In the genomic region with DNA sequence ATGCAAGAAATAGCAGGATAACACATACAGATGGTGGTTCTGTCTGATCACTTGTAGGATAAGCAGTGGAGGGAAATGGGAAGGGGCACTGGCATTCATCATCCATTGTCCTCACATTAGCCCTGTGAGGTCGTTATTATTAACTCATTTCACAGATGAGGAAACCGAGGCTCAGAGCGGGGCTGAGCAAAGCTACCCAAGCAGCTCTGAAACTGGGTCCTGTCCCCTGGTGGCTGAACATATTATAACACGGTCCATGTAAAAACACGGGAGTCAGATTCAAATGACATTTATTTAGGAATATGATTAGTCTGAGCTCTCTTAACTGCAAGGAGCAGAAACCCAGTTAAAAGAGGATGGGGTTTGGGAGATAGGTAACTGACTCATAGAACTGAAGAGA, we compare ENCODE assay signal across 9 cellular contexts. TPM values are rescaled to one million over a fixed set of nuclear protein-coding genes. Genes with fewer than 3 reads are reported as not detected.
DNase-seq lines count a peak whose midpoint lies in the region; ATAC-seq and TF ChIP-seq lines count a peak whose summit lies in the region.
"Had no signal": no experiment of that assay in that cellular context is flagged by ENCODE, and none has a peak within 500 bp of the region (broad histone marks: within the 10 kb centered on the region; RNA-seq: fewer than 3 reads in every experiment).

No MANE protein-coding gene starts in this region.

- no peak for ATAC-seq in gastroesophageal sphincter
- ATAC-seq in GM19035 (IDR thresholded peaks at IDR 0.05; ENCODE audit: unreplicated experiment) = no peak
- ATAC-seq: mucosa of descending colon had no signal

- no peak for DNase-seq in AG09309 (ENCODE audit: low read depth)
- no peak for DNase-seq in GM12864 (ENCODE audit: low read depth)
- DNase-seq in RKO (ENCODE audit: low spot score) = peak; percentile 22
- DNase-seq in kidney epithelial cell (ENCODE audit: low read depth) = no peak
- no peak for DNase-seq in testis
- DNase-seq in colonic mucosa = no peak
- DNase-seq: mucosa of descending colon had no signal

- WGBS in testis, 2 donors = 88 to 94% methylated on average over 5 of the region's 5 CpGs
- 81 to 82% methylated on average over 5 of the region's 5 CpGs for WGBS in gastroesophageal sphincter (ENCODE audit: low coverage in 1 of 2), 2 donors

- no peaks in the 10 kb centered on the region for H3K36me3 ChIP-seq in kidney epithelial cell (ENCODE audit: control insufficient read depth, insufficient read depth, low read length)
- no peaks in the 10 kb centered on the region for H3K36me3 ChIP-seq in testis (ENCODE audit: low read depth, missing control alignments)
- H3K36me3 ChIP-seq in gastroesophageal sphincter = no peaks in the 10 kb centered on the region
- H3K36me3 ChIP-seq in colonic mucosa = no peaks in the 10 kb centered on the region

- no peak for TF ChIP-seq POLR2A in testis (IDR thresholded peaks at IDR 0.05)
- no peak for TF ChIP-seq POLR2A in gastroesophageal sphincter (IDR thresholded peaks at IDR 0.05)

- no peak for TF ChIP-seq EP300 in gastroesophageal sphincter (IDR thresholded peaks at IDR 0.05)

- H3K4me1 ChIP-seq in testis = no peaks in the 10 kb centered on the region
- no peaks in the 10 kb centered on the region for H3K4me1 ChIP-seq in gastroesophageal sphincter
- H3K4me1 ChIP-seq in colonic mucosa = no peaks in the 10 kb centered on the region

- TF ChIP-seq CTCF in AG09309 (IDR thresholded peaks at IDR 0.05; ENCODE audit: control insufficient read depth, insufficient read depth, low read depth, low read length, missing control alignments) (peak; percentile 56), GM12864 (IDR thresholded peaks at IDR 0.05; ENCODE audit: low read depth, low read length, missing control alignments) (peak; percentile 59), kidney epithelial cell (IDR thresholded peaks at IDR 0.05; ENCODE audit: insufficient read depth, low read length, poor library complexity, severe bottlenecking) (peak; percentile 16), testis (IDR thresholded peaks at IDR 0.05) (peak in 1 of 3 experiments; percentile 17), gastroesophageal sphincter (IDR thresholded peaks at IDR 0.05) (peak in 2 of 4 experiments; percentile 19 to 30), colonic mucosa (IDR thresholded peaks at IDR 0.05) (no peak)

- H3K4me3 ChIP-seq in AG09309 (ENCODE audit: control insufficient read depth, low read depth, low read length) (no peak overlapping the region), GM12864 (ENCODE audit: low read depth, low read length) (no peak overlapping the region), kidney epithelial cell (ENCODE audit: low read depth, low read length) (no peak overlapping the region), testis (no peak overlapping the region), gastroesophageal sphincter (no peak overlapping the region), colonic mucosa (no peak overlapping the region)
- H3K4me3 ChIP-seq: mucosa of descending colon had no signal

- intact Hi-C loops in testis (cut with DNase I; ENCODE audit: low total_unique reads) (no loop called here), colonic mucosa (cut with DNase I) (no loop called here)

- H3K9ac ChIP-seq in colonic mucosa (ENCODE audit: low read depth in 2 of 2, low read length in 2 of 2) = no peak overlapping the region

- H3K9me3 ChIP-seq in testis = no peaks in the 10 kb centered on the region
- H3K9me3 ChIP-seq in gastroesophageal sphincter = peaks cover 0 to 13% (median 0%) of the 10 kb centered on the region in 3 donors
- H3K9me3 ChIP-seq in colonic mucosa = no peaks in the 10 kb centered on the region
- H3K9me3 ChIP-seq: mucosa of descending colon had no signal

- no peak overlapping the region for H3K27ac ChIP-seq in testis
- no peak overlapping the region for H3K27ac ChIP-seq in gastroesophageal sphincter
- no peak overlapping the region for H3K27ac ChIP-seq in colonic mucosa

- H3K27me3 ChIP-seq in kidney epithelial cell (ENCODE audit: control insufficient read depth, insufficient read depth, low read length) (no peaks in the 10 kb centered on the region), testis (no peaks in the 10 kb centered on the region), gastroesophageal sphincter (peaks cover 13% of the 10 kb centered on the region), colonic mucosa (no peaks in the 10 kb centered on the region)

RNA-seq across cellular contexts. Expression of a gene that starts 43.1 kb away (rescaled TPM):
- total RNA-seq in kidney epithelial cell (1.1 and 2.7 TPM in 2 replicates), testis (1 to 10 TPM in 1 of 2 donors, under 1 TPM in 1; 0.47 to 1.4 TPM), gastroesophageal sphincter (1 to 10 TPM; 1.7 to 6.1 (median 2.6) TPM), colonic mucosa (under 1 TPM; 0.30 to 0.82 TPM)
- 1.3 TPM for polyA plus RNA-seq in testis (ENCODE audit: insufficient read depth, low read depth, low replicate concordance)
